ENCODE assay signal across 14 cellular contexts in genomic region chr1:10612446-10613160, GRCh38.
"Had no signal": no experiment of that assay in that cellular context is flagged by ENCODE, and none has a peak within 500 bp of the region (broad histone marks: within the 10 kb centered on the region; RNA-seq: fewer than 3 reads in every experiment).

No MANE protein-coding gene starts in this region.

- H3K4me3 ChIP-seq: cardiac muscle cell, testis had no signal

- ATAC-seq: activated CD4-positive, alpha-beta T cell treated with anti-CD3 and anti-CD28 coated beads for 36 hours; activated CD8-positive, alpha-beta T cell treated with anti-CD3 and anti-CD28 coated beads, Interleukin-2, amount 10 ng/mL, durations not matched to agents 7 days and 5 days; naive thymus-derived CD4-positive, alpha-beta T cell; T-cell had no signal

- DNase-seq: activated CD4-positive, alpha-beta T cell treated with anti-CD3 and anti-CD28 coated beads for 36 hours; activated CD8-positive, alpha-beta T cell treated with anti-CD3 and anti-CD28 coated beads, Interleukin-2, amount 10 ng/mL, durations not matched to agents 7 days and 5 days; activated naive CD4-positive, alpha-beta T cell treated with anti-CD3 and anti-CD28 coated beads for 36 hours; effector memory CD4-positive, alpha-beta T cell; hypothalamus; naive thymus-derived CD4-positive, alpha-beta T cell; stimulated activated CD4-positive, alpha-beta T cell treated with anti-CD3 and anti-CD28 coated beads, Interleukin-15, amount 100 ng/mL, for 24 hours; stimulated activated CD4-positive, alpha-beta T cell treated with anti-CD3 and anti-CD28 coated beads, Interleukin-4, amount 100 ng/mL, for 24 hours; T-cell; testis; WERI-Rb-1 had no signal

- H3K9me3 ChIP-seq: neutrophil, testis had no signal

- H3K27ac ChIP-seq: cardiac muscle cell, epithelial cell of prostate, neutrophil, testis, WERI-Rb-1 had no signal

- H3K27me3 ChIP-seq: cardiac muscle cell, neutrophil, testis had no signal

- H3K4me1 ChIP-seq: testis had no signal

- H3K36me3 ChIP-seq: cardiac muscle cell, neutrophil, WERI-Rb-1 had no signal
